9 cellular contexts compared by ENCODE assay signal in genomic region chr4:150280081-150280950, GRCh38.
DNase-seq lines count a peak whose midpoint lies in the region; ATAC-seq and TF ChIP-seq lines count a peak whose summit lies in the region.
"Had no signal": no experiment of that assay in that cellular context is flagged by ENCODE, and none has a peak within 500 bp of the region (broad histone marks: within the 10 kb centered on the region; RNA-seq: fewer than 3 reads in every experiment).

No MANE protein-coding gene starts in this region.

- peaks cover 3% of the 10 kb centered on the region for H3K9me3 Mint-ChIP-seq in osteocyte (ENCODE audit: unreplicated experiment)
- H3K9me3 Mint-ChIP-seq in activated naive CD8-positive, alpha-beta T cell treated with anti-CD3 and anti-CD28 coated beads, Interleukin-2, amount 50 U/mL, for 24 hours, result peaks cover 8% of the 10 kb centered on the region

- peak overlapping the region; percentile 97 for H3K27ac Mint-ChIP-seq in osteocyte (ENCODE audit: unreplicated experiment)
- H3K27ac Mint-ChIP-seq in activated naive CD8-positive, alpha-beta T cell treated with anti-CD3 and anti-CD28 coated beads, Interleukin-2, amount 50 U/mL, for 24 hours, result no peak overlapping the region

- DNase-seq in GM03348 (ENCODE audit: low spot score) (peak; percentile 80), RPMI7951 (ENCODE audit: low read depth) (peak; percentile 92), esophagus muscularis mucosa (ENCODE audit: extremely low spot score) (no peak), osteocyte (ENCODE audit: extremely low spot score, unreplicated experiment) (no peak)
- DNase-seq in activated naive CD8-positive, alpha-beta T cell treated with anti-CD3 and anti-CD28 coated beads, Interleukin-2, amount 50 U/mL, for 24 hours, result no peak
- DNase-seq: stimulated activated naive CD4-positive, alpha-beta T cell had no signal

- ATAC-seq in GM19351 (IDR thresholded peaks at IDR 0.05; ENCODE audit: unreplicated experiment) (no peak), HG02678 (IDR thresholded peaks at IDR 0.05; ENCODE audit: unreplicated experiment) (no peak), HG03139 (IDR thresholded peaks at IDR 0.05; ENCODE audit: unreplicated experiment) (no peak)
- ATAC-seq in activated naive CD8-positive, alpha-beta T cell treated with anti-CD3 and anti-CD28 coated beads, Interleukin-2, amount 50 U/mL, for 24 hours, result no peak

- H3K27me3 ChIP-seq in esophagus muscularis mucosa, result no peaks in the 10 kb centered on the region

- no peak overlapping the region for H3K4me3 ChIP-seq in esophagus muscularis mucosa

- peaks cover 65% of the 10 kb centered on the region for H3K4me1 Mint-ChIP-seq in osteocyte (ENCODE audit: unreplicated experiment)
- H3K4me1 Mint-ChIP-seq in activated naive CD8-positive, alpha-beta T cell treated with anti-CD3 and anti-CD28 coated beads, Interleukin-2, amount 50 U/mL, for 24 hours, result peaks cover 3% of the 10 kb centered on the region

- intact Hi-C loops in esophagus muscularis mucosa (cut with DNase I), result no loop called here

- 43% methylated on average over 9 of the region's 9 CpGs for WGBS in esophagus muscularis mucosa

- H3K27me3 Mint-ChIP-seq in osteocyte (ENCODE audit: unreplicated experiment), result no peaks in the 10 kb centered on the region
- no peaks in the 10 kb centered on the region for H3K27me3 Mint-ChIP-seq in activated naive CD8-positive, alpha-beta T cell treated with anti-CD3 and anti-CD28 coated beads, Interleukin-2, amount 50 U/mL, for 24 hours

- TF ChIP-seq POLR2A in esophagus muscularis mucosa (IDR thresholded peaks at IDR 0.05; ENCODE audit: low read depth), result no peak

- peak overlapping the region; percentile 34 for H3K4me3 Mint-ChIP-seq in osteocyte (ENCODE audit: unreplicated experiment)
- no peak overlapping the region for H3K4me3 Mint-ChIP-seq in activated naive CD8-positive, alpha-beta T cell treated with anti-CD3 and anti-CD28 coated beads, Interleukin-2, amount 50 U/mL, for 24 hours

- no peak for TF ChIP-seq EP300 in esophagus muscularis mucosa (IDR thresholded peaks at IDR 0.05)

- H3K36me3 Mint-ChIP-seq in osteocyte (ENCODE audit: unreplicated experiment), result peaks cover 27% of the 10 kb centered on the region
- H3K36me3 Mint-ChIP-seq in activated naive CD8-positive, alpha-beta T cell treated with anti-CD3 and anti-CD28 coated beads, Interleukin-2, amount 50 U/mL, for 24 hours (ENCODE audit: low read depth), result peaks cover 74% of the 10 kb centered on the region

- peaks cover 0 to 28% (median 12%) of the 10 kb centered on the region in 4 donors for H3K36me3 ChIP-seq in esophagus muscularis mucosa

- TF ChIP-seq CTCF in esophagus muscularis mucosa (IDR thresholded peaks at IDR 0.05), result no peak
- no peak for TF ChIP-seq CTCF in osteocyte (IDR thresholded peaks at IDR 0.05)

- peaks cover 0 to 13% (median 12%) of the 10 kb centered on the region in 4 donors for H3K4me1 ChIP-seq in esophagus muscularis mucosa

- no peaks in the 10 kb centered on the region for H3K9me3 ChIP-seq in esophagus muscularis mucosa

- peak overlapping the region; percentile 10 to 65 (median 54) for H3K27ac ChIP-seq in esophagus muscularis mucosa (replicated peaks in 1 of 4)

Comparison
In these comparisons a context has a peak if more than half of its experiments do, and no peak if none do; other contexts are left out.
1. DNase-seq: peak in GM03348 (single experiment) and RPMI7951 (single experiment); none in esophagus muscularis mucosa (single experiment), osteocyte (single experiment) and activated naive CD8-positive, alpha-beta T cell treated with anti-CD3 and anti-CD28 coated beads, Interleukin-2, amount 50 U/mL, for 24 hours (single experiment).